In genomic region chr1:39047374-39048229, GRCh38 we compare ENCODE assay signal across 8 cellular contexts. TPM values are rescaled to one million over a fixed set of nuclear protein-coding genes. Genes with fewer than 3 reads are reported as not detected.
DNase-seq lines count a peak whose midpoint lies in the region; ATAC-seq and TF ChIP-seq lines count a peak whose summit lies in the region.

No MANE protein-coding gene starts in this region.

- no peaks in the 10 kb centered on the region for H3K9me3 Mint-ChIP-seq in stimulated activated effector memory CD8-positive, alpha-beta T cell treated with anti-CD3 and anti-CD28 coated beads, Interleukin-12 subunit alpha, Interleukin-12 subunit beta, amount 100 ng/mL, for 72 hours

- H3K4me1 ChIP-seq in cardiac muscle cell (ENCODE audit: low read depth): peaks cover 16% of the 10 kb centered on the region

- H3K36me3 Mint-ChIP-seq in stimulated activated effector memory CD8-positive, alpha-beta T cell treated with anti-CD3 and anti-CD28 coated beads, Interleukin-12 subunit alpha, Interleukin-12 subunit beta, amount 100 ng/mL, for 72 hours: peaks cover 22% of the 10 kb centered on the region

- TF ChIP-seq CTCF in cardiac muscle cell (IDR thresholded peaks at IDR 0.05; ENCODE audit: low read depth, low read length): no peak

- peak overlapping the region; percentile 84 for H3K27ac ChIP-seq in cardiac muscle cell

- no peaks in the 10 kb centered on the region for H3K36me3 ChIP-seq in cardiac muscle cell

- H3K4me1 Mint-ChIP-seq in stimulated activated effector memory CD8-positive, alpha-beta T cell treated with anti-CD3 and anti-CD28 coated beads, Interleukin-12 subunit alpha, Interleukin-12 subunit beta, amount 100 ng/mL, for 72 hours: peaks cover 6% of the 10 kb centered on the region

- no peaks in the 10 kb centered on the region for H3K27me3 ChIP-seq in cardiac muscle cell

- H3K4me3 Mint-ChIP-seq in stimulated activated effector memory CD8-positive, alpha-beta T cell treated with anti-CD3 and anti-CD28 coated beads, Interleukin-12 subunit alpha, Interleukin-12 subunit beta, amount 100 ng/mL, for 72 hours: no peak overlapping the region

- ATAC-seq in GM18511 (IDR thresholded peaks at IDR 0.05; ENCODE audit: unreplicated experiment): peak; percentile 57
- peak; percentile 93 for ATAC-seq in SK-N-SH treated with all-trans-retinoic acid at 6 μM for 48 hours
- peak; percentile 70 for ATAC-seq in stimulated activated effector memory CD8-positive, alpha-beta T cell treated with anti-CD3 and anti-CD28 coated beads, Interleukin-12 subunit alpha, Interleukin-12 subunit beta, amount 100 ng/mL, for 72 hours
- ATAC-seq in GM18858 (IDR thresholded peaks at IDR 0.05; ENCODE audit: unreplicated experiment): no peak

- H3K4me3 ChIP-seq in cardiac muscle cell: no peak overlapping the region

- peak; percentile 12 to 95 for DNase-seq in cardiac muscle cell (ENCODE audit: low read depth in 1 of 2, low spot score in 1 of 2)
- no peak for DNase-seq in stimulated activated effector memory CD8-positive, alpha-beta T cell treated with anti-CD3 and anti-CD28 coated beads, Interleukin-12 subunit alpha, Interleukin-12 subunit beta, amount 100 ng/mL, for 72 hours (ENCODE audit: low spot score in 2 of 2)
- no peak for DNase-seq in HuH-7 (ENCODE audit: low spot score)
- DNase-seq in DMS 273 (lab: John Stamatoyannopoulos, UW; ENCODE audit: unreplicated experiment): no peak
- DNase-seq in NCI-H510A (lab: John Stamatoyannopoulos, UW): no peak

- no peak overlapping the region for H3K27ac Mint-ChIP-seq in stimulated activated effector memory CD8-positive, alpha-beta T cell treated with anti-CD3 and anti-CD28 coated beads, Interleukin-12 subunit alpha, Interleukin-12 subunit beta, amount 100 ng/mL, for 72 hours

- H3K9me3 ChIP-seq in cardiac muscle cell (ENCODE audit: low read depth): no peaks in the 10 kb centered on the region

TF ChIP-seq in SK-N-SH treated with all-trans-retinoic acid at 6 μM for 48 hours, 23 proteins besides CTCF, POLR2A, EP300 and RAD21:
- TF ChIP-seq SNAI2 (CRISPR knock-in tag; IDR thresholded peaks at IDR 0.05): no peak
- no peak for TF ChIP-seq ZC3H10 (CRISPR knock-in tag; IDR thresholded peaks at IDR 0.05)
- TF ChIP-seq, protein P1, sequence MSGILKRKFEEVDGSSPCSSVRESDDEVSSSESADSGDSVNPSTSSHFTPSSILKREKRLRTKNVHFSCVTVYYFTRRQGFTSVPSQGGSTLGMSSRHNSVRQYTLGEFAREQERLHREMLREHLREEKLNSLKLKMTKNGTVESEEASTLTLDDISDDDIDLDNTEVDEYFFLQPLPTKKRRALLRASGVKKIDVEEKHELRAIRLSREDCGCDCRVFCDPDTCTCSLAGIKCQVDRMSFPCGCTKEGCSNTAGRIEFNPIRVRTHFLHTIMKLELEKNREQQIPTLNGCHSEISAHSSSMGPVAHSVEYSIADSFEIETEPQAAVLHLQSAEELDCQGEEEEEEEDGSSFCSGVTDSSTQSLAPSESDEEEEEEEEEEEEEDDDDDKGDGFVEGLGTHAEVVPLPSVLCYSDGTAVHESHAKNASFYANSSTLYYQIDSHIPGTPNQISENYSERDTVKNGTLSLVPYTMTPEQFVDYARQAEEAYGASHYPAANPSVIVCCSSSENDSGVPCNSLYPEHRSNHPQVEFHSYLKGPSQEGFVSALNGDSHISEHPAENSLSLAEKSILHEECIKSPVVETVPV (CRISPR knock-in tag; IDR thresholded peaks at IDR 0.05): no peak
- TF ChIP-seq CREB5 (CRISPR knock-in tag; IDR thresholded peaks at IDR 0.05; ENCODE audit: low read depth): no peak
- no peak for TF ChIP-seq GLIS3 (CRISPR knock-in tag; IDR thresholded peaks at IDR 0.05)
- TF ChIP-seq ZFP30 (CRISPR knock-in tag; IDR thresholded peaks at IDR 0.05): no peak
- no peak for TF ChIP-seq OSR1 (CRISPR knock-in tag; IDR thresholded peaks at IDR 0.05)
- TF ChIP-seq, protein P2, sequence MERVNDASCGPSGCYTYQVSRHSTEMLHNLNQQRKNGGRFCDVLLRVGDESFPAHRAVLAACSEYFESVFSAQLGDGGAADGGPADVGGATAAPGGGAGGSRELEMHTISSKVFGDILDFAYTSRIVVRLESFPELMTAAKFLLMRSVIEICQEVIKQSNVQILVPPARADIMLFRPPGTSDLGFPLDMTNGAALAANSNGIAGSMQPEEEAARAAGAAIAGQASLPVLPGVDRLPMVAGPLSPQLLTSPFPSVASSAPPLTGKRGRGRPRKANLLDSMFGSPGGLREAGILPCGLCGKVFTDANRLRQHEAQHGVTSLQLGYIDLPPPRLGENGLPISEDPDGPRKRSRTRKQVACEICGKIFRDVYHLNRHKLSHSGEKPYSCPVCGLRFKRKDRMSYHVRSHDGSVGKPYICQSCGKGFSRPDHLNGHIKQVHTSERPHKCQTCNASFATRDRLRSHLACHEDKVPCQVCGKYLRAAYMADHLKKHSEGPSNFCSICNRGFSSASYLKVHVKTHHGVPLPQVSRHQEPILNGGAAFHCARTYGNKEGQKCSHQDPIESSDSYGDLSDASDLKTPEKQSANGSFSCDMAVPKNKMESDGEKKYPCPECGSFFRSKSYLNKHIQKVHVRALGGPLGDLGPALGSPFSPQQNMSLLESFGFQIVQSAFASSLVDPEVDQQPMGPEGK (CRISPR knock-in tag; IDR thresholded peaks at IDR 0.05; ENCODE audit: borderline replicate concordance): no peak
- TF ChIP-seq ZNF565 (CRISPR knock-in tag; conservative IDR thresholded peaks at IDR 0.05; ENCODE audit: low read depth): no peak
- no peak for TF ChIP-seq POU6F1 (CRISPR knock-in tag; IDR thresholded peaks at IDR 0.05; ENCODE audit: borderline replicate concordance, low read depth)
- no peak for TF ChIP-seq ESRRG (CRISPR knock-in tag; IDR thresholded peaks at IDR 0.05)

RNA-seq across cellular contexts. Expression of gene NDUFS5, which starts 21.5 kb away (rescaled TPM):
- 978 and 1,045 TPM in 2 replicates for total RNA-seq in cardiac muscle cell
- polyA plus RNA-seq in cardiac muscle cell: 921 and 1,004 TPM in 2 replicates

RNA-seq across cellular contexts. Expression of gene AKIRIN1, which starts 56.5 kb away (rescaled TPM):
- total RNA-seq in cardiac muscle cell: 93.6 and 125 TPM in 2 replicates
- polyA plus RNA-seq in cardiac muscle cell: 124 and 138 TPM in 2 replicates

Comparison
In these comparisons a context has a peak if more than half of its experiments do, and no peak if none do; other contexts are left out.
1. DNase-seq: peak in cardiac muscle cell (2 of 2); none in stimulated activated effector memory CD8-positive, alpha-beta T cell treated with anti-CD3 and anti-CD28 coated beads, Interleukin-12 subunit alpha, Interleukin-12 subunit beta, amount 100 ng/mL, for 72 hours (0 of 2), HuH-7 (single experiment), DMS 273 (single experiment) and NCI-H510A (single experiment).